Comparison of ENCODE assay signal across 26 cellular contexts in the genomic region with DNA sequence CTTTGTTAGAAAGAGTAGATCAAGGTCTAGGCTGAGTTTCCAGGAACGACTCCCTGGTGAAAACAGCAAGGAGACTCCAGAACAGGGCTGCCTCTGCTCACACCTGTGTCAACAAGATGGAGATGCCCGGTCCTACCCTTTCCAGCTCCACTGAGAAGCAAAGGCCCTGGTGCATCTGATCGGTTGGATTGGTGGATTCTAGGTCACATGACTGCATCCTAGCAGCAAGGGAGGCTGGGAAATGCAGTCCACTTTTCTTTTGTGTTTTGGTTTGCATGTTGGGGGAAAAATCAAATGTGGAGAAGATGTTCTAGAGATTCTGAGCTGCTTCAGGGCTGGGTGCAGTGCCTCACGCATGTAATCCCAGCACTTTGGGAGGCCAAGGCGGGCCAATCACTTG.
DNase-seq lines count a peak whose midpoint lies in the region; ATAC-seq, FAIRE-seq and TF ChIP-seq lines count a peak whose summit lies in the region.
"Had no signal": no experiment of that assay in that cellular context is flagged by ENCODE, and none has a peak within 500 bp of the region (broad histone marks: within the 10 kb centered on the region; RNA-seq: fewer than 3 reads in every experiment).

No MANE protein-coding gene starts in this region.

- no peak overlapping the region for H3K4me3 ChIP-seq in testis
- H3K4me3 ChIP-seq in Peyer's patch = no peak overlapping the region
- no peak overlapping the region for H3K4me3 ChIP-seq in kidney (ENCODE audit: low read length in 2 of 2)
- H3K4me3 ChIP-seq: adrenal gland, body of pancreas, HAP-1 had no signal

- ATAC-seq in SK-N-SH treated with all-trans-retinoic acid at 6 μM for 48 hours (peak; percentile 40; the same call in 1 of the 3 replicates), HG03196 (IDR thresholded peaks at IDR 0.05; ENCODE audit: unreplicated experiment) (no peak)
- ATAC-seq: activated CD4-positive, alpha-beta T cell treated with anti-CD3 and anti-CD28 coated beads for 36 hours; activated CD8-positive, alpha-beta T cell treated with anti-CD3 and anti-CD28 coated beads, Interleukin-2, amount 10 ng/mL, durations not matched to agents 7 days and 5 days; activated T-helper 17 cell treated with anti-CD3 and anti-CD28 coated beads, Interleukin-2, amount 50 U/mL, for 72 hours; body of pancreas; stimulated activated naive CD8-positive, alpha-beta T cell treated with anti-CD3 and anti-CD28 coated beads, Interleukin-15, Interleukin-2, amounts not matched to agents 100 U/mL and 50 U/mL, for 24 hours had no signal

- no peaks in the 10 kb centered on the region for H3K36me3 ChIP-seq in testis (ENCODE audit: low read depth, missing control alignments)
- no peaks in the 10 kb centered on the region for H3K36me3 ChIP-seq in Peyer's patch
- H3K36me3 ChIP-seq in kidney (ENCODE audit: control insufficient read depth in 1 of 2, insufficient read depth in 2 of 2, low read length in 2 of 2) = no peaks in the 10 kb centered on the region
- H3K36me3 ChIP-seq: adrenal gland, HAP-1 had no signal

- no peak for FAIRE-seq in kidney (lab: Jason Lieb, UNC)
- FAIRE-seq: A204.1, keratinocyte, small intestine had no signal

- H3K27ac ChIP-seq in testis (no peak overlapping the region), Peyer's patch (no peak overlapping the region), kidney (ENCODE audit: low read depth in 2 of 2, low read length in 2 of 2) (no peak overlapping the region)
- H3K27ac ChIP-seq: adrenal gland, body of pancreas, parathyroid adenoma had no signal

- H3K9ac ChIP-seq in kidney (ENCODE audit: low read length in 2 of 2) = no peak overlapping the region
- H3K9ac ChIP-seq: parathyroid adenoma had no signal

- no peaks in the 10 kb centered on the region for H3K4me1 ChIP-seq in testis
- no peaks in the 10 kb centered on the region for H3K4me1 ChIP-seq in Peyer's patch
- no peaks in the 10 kb centered on the region for H3K4me1 ChIP-seq in kidney (ENCODE audit: control insufficient read depth in 1 of 2, insufficient read depth in 1 of 2, low read depth in 1 of 2, low read length in 2 of 2)
- H3K4me1 ChIP-seq: adrenal gland, body of pancreas, HAP-1, parathyroid adenoma had no signal

- no peaks in the 10 kb centered on the region for H3K9me3 ChIP-seq in testis
- no peaks in the 10 kb centered on the region for H3K9me3 ChIP-seq in Peyer's patch
- H3K9me3 ChIP-seq in kidney (ENCODE audit: control insufficient read depth in 1 of 2, low read length in 2 of 2) = no peaks in the 10 kb centered on the region
- H3K9me3 ChIP-seq: adrenal gland, body of pancreas, HAP-1 had no signal

- TF ChIP-seq POLR2A in testis (IDR thresholded peaks at IDR 0.05) = no peak
- TF ChIP-seq POLR2A in Peyer's patch (IDR thresholded peaks at IDR 0.05) = no peak

- DNase-seq in NCI-H748 (lab: John Stamatoyannopoulos, UW; ENCODE audit: unreplicated experiment) (peak; percentile 46), NCI-H748 treated with DMSO at 0.1 percent for 48 hours (lab: John Stamatoyannopoulos, UW) (no peak), NAMALWA (ENCODE audit: low spot score) (peak; percentile 37), testis (peak; percentile 56), Peyer's patch (no peak), kidney (no peak)
- DNase-seq: activated CD4-positive, alpha-beta T cell treated with anti-CD3 and anti-CD28 coated beads for 36 hours; activated CD8-positive, alpha-beta T cell treated with anti-CD3 and anti-CD28 coated beads, Interleukin-2, amount 10 ng/mL, durations not matched to agents 7 days and 5 days; activated naive CD4-positive, alpha-beta T cell treated with anti-CD3 and anti-CD28 coated beads, Interleukin-2, amount 10 ng/mL, durations not matched to agents 7 days and 5 days; adrenal gland; body of pancreas; CD4-positive, alpha-beta T cell; NCI-H1105; NCI-H187 treated with DMSO at 0.1 percent for 48 hours; retina; RPMI8226; small intestine; stimulated activated naive CD8-positive, alpha-beta T cell treated with anti-CD3 and anti-CD28 coated beads, Interleukin-15, Interleukin-2, amounts not matched to agents 100 U/mL and 50 U/mL, for 24 hours; T-helper 2 cell had no signal

- intact Hi-C loops in testis (cut with DNase I; ENCODE audit: low total_unique reads) = no loop called here
- intact Hi-C loops in kidney (cut with DNase I) = no loop called here

- no peaks in the 10 kb centered on the region for H3K27me3 ChIP-seq in testis
- no peaks in the 10 kb centered on the region for H3K27me3 ChIP-seq in Peyer's patch
- H3K27me3 ChIP-seq: adrenal gland, body of pancreas had no signal

- WGBS in testis, 2 donors = 77 to 87% methylated on average over 5 of the region's 5 CpGs

- no peak for TF ChIP-seq CTCF in testis (IDR thresholded peaks at IDR 0.05)
- no peak for TF ChIP-seq CTCF in Peyer's patch (IDR thresholded peaks at IDR 0.05)
- TF ChIP-seq CTCF in kidney (IDR thresholded peaks at IDR 0.05; ENCODE audit: borderline replicate concordance, extremely low read depth, insufficient read depth) = no peak

TF ChIP-seq in SK-N-SH treated with all-trans-retinoic acid at 6 μM for 48 hours, 23 proteins besides CTCF, POLR2A, EP300 and RAD21:
- TF ChIP-seq ZNF70 (CRISPR knock-in tag; IDR thresholded peaks at IDR 0.05) (no peak), ISL1 (CRISPR knock-in tag; IDR thresholded peaks at IDR 0.05) (no peak), CSDC2 (CRISPR knock-in tag; IDR thresholded peaks at IDR 0.05) (no peak), TOX (CRISPR knock-in tag; IDR thresholded peaks at IDR 0.05; ENCODE audit: borderline replicate concordance) (no peak), ZNF565 (CRISPR knock-in tag; conservative IDR thresholded peaks at IDR 0.05; ENCODE audit: low read depth) (no peak), ZFP3 (CRISPR knock-in tag; IDR thresholded peaks at IDR 0.05) (no peak), ESRRG (CRISPR knock-in tag; IDR thresholded peaks at IDR 0.05) (no peak)

Comparison
In these comparisons a context has a peak if more than half of its experiments do, and no peak if none do; other contexts are left out.
1. DNase-seq: peak in NCI-H748 (single experiment), NAMALWA (single experiment) and testis (single experiment); none in NCI-H748 treated with DMSO at 0.1 percent for 48 hours (single experiment), Peyer's patch (0 of 3) and kidney (single experiment).